In genomic region chr7:121397346-121397745, GRCh38 we compare ENCODE assay signal across 12 cellular contexts. TPM values are rescaled to one million over a fixed set of nuclear protein-coding genes. Genes with fewer than 3 reads are reported as not detected.
DNase-seq lines count a peak whose midpoint lies in the region; ATAC-seq and TF ChIP-seq lines count a peak whose summit lies in the region.
"Had no signal": no experiment of that assay in that cellular context is flagged by ENCODE, and none has a peak within 500 bp of the region (broad histone marks: within the 10 kb centered on the region; RNA-seq: fewer than 3 reads in every experiment).

No MANE protein-coding gene starts in this region.

- peaks cover 5% of the 10 kb centered on the region; the same call in 1 of the 2 replicates for H4K20me1 ChIP-seq in DOHH2 (ENCODE audit: control insufficient read depth, insufficient read depth, low read depth, low read length)

- no peak overlapping the region for H3K4ac ChIP-seq in mesenchymal stem cell (ENCODE audit: low read depth in 1 of 2, low read length in 2 of 2)

- H3K36me3 Mint-ChIP-seq in CD4-positive, CD25-positive, alpha-beta regulatory T cell = no peaks in the 10 kb centered on the region
- H3K36me3 Mint-ChIP-seq in activated B cell treated with CpG ODN at 0.5 μM for 24 hours (ENCODE audit: low read depth) = peaks cover 20% of the 10 kb centered on the region

- no peaks in the 10 kb centered on the region for H3K9me3 ChIP-seq in CD4-positive, CD25-positive, alpha-beta regulatory T cell (ENCODE audit: control insufficient read depth in 2 of 2, low read length in 2 of 2)
- H3K9me3 ChIP-seq in DOHH2 (ENCODE audit: control insufficient read depth, insufficient read depth, low read length) = no peaks in the 10 kb centered on the region
- H3K9me3 ChIP-seq in mesenchymal stem cell (ENCODE audit: control insufficient read depth, low read length) = peaks cover 6% of the 10 kb centered on the region
- no peaks in the 10 kb centered on the region for H3K9me3 ChIP-seq in esophagus squamous epithelium

- no peaks in the 10 kb centered on the region for H3K9me2 ChIP-seq in DOHH2 (replicated peaks; ENCODE audit: control insufficient read depth, low read length)

- POLR2A ChIA-PET in activated B cell treated with CpG ODN at 0.5 μM for 24 hours (lab: Charles Lee) = interaction anchor here (0.7 to 4.8 kb wide), 4 partner anchors 9 to 98 kb away, joined by 3 to 152 read pairs (median 60); no protein-coding TSS in a partner anchor

- H3K79me1 ChIP-seq in mesenchymal stem cell (replicated peaks; ENCODE audit: low read length, poor library complexity, severe bottlenecking) = no peaks in the 10 kb centered on the region

- H2BK12ac ChIP-seq in mesenchymal stem cell (ENCODE audit: low read length in 2 of 2) = no peak overlapping the region

- H3K36me3 ChIP-seq in CD4-positive, CD25-positive, alpha-beta regulatory T cell (ENCODE audit: control insufficient read depth, insufficient read depth, low read length) = no peaks in the 10 kb centered on the region
- H3K36me3 ChIP-seq in DOHH2 (ENCODE audit: control insufficient read depth, low read length) (peaks cover 32% of the 10 kb centered on the region), mesenchymal stem cell (ENCODE audit: control insufficient read depth in 1 of 2, insufficient read depth in 2 of 2, low read depth in 1 of 2, low read length in 2 of 2) (peaks cover 0 to 15% of the 10 kb centered on the region in 2 experiments), esophagus squamous epithelium (peaks cover 0 to 2% (median 0%) of the 10 kb centered on the region in 3 donors)
- H3K36me3 ChIP-seq: cardiac muscle cell had no signal

- peaks cover 42% of the 10 kb centered on the region for H3K79me2 ChIP-seq in DOHH2 (ENCODE audit: control insufficient read depth, low read length)

- no peaks in the 10 kb centered on the region for H3K27me3 ChIP-seq in CD4-positive, CD25-positive, alpha-beta regulatory T cell (ENCODE audit: control insufficient read depth, insufficient read depth, low read length)
- no peaks in the 10 kb centered on the region for H3K27me3 ChIP-seq in DOHH2 (ENCODE audit: control insufficient read depth, low read length)
- H3K27me3 ChIP-seq in mesenchymal stem cell (ENCODE audit: control insufficient read depth in 1 of 2, insufficient read depth in 1 of 2, low read length in 2 of 2) = no peaks in the 10 kb centered on the region
- no peaks in the 10 kb centered on the region for H3K27me3 ChIP-seq in esophagus squamous epithelium
- H3K27me3 ChIP-seq: cardiac muscle cell had no signal

- no peak for TF ChIP-seq CTCF in DOHH2 (IDR thresholded peaks at IDR 0.05; ENCODE audit: low read depth, low read length, poor library complexity, severe bottlenecking)
- TF ChIP-seq CTCF in activated B cell treated with CpG ODN at 0.5 μM for 24 hours (IDR thresholded peaks at IDR 0.05) = no peak
- TF ChIP-seq CTCF in esophagus squamous epithelium (IDR thresholded peaks at IDR 0.05) = no peak

- H2AFZ ChIP-seq in mesenchymal stem cell (ENCODE audit: low read depth, low read length) = no peak overlapping the region

- H3K18ac ChIP-seq in mesenchymal stem cell (ENCODE audit: low read depth in 1 of 2, low read length in 2 of 2) = no peak overlapping the region

- H3K4me2 ChIP-seq in DOHH2 (ENCODE audit: low read length) (peak overlapping the region; percentile 87; the same call in 1 of the 2 replicates), mesenchymal stem cell (ENCODE audit: low read length, poor library complexity, severe bottlenecking) (no peak overlapping the region)

- no peak overlapping the region for H2AK5ac ChIP-seq in mesenchymal stem cell (ENCODE audit: low read length, severe bottlenecking)

- no peak overlapping the region for H3K9ac ChIP-seq in mesenchymal stem cell (ENCODE audit: low read length)

- no peak overlapping the region for H3K27ac ChIP-seq in CD4-positive, CD25-positive, alpha-beta regulatory T cell (ENCODE audit: insufficient read depth, low read length, poor library complexity, severe bottlenecking)
- H3K27ac ChIP-seq in DOHH2 (ENCODE audit: low read depth, low read length) (no peak overlapping the region), mesenchymal stem cell (ENCODE audit: low read length, poor library complexity, severe bottlenecking) (peak overlapping the region; percentile 44), esophagus squamous epithelium (no peak overlapping the region)
- H3K27ac ChIP-seq: cardiac muscle cell had no signal

- peaks cover 19% of the 10 kb centered on the region for H3K4me1 ChIP-seq in CD4-positive, CD25-positive, alpha-beta regulatory T cell (ENCODE audit: control insufficient read depth, insufficient read depth, low read length, poor library complexity, severe bottlenecking)
- H3K4me1 ChIP-seq in DOHH2 (ENCODE audit: control insufficient read depth, low read length) = peaks cover 39% of the 10 kb centered on the region
- no peaks in the 10 kb centered on the region for H3K4me1 ChIP-seq in mesenchymal stem cell (ENCODE audit: control insufficient read depth, insufficient read depth, low read depth, low read length)
- peaks cover 3 to 26% (median 6%) of the 10 kb centered on the region in 3 donors for H3K4me1 ChIP-seq in esophagus squamous epithelium

- no peak overlapping the region for H2BK5ac ChIP-seq in mesenchymal stem cell (ENCODE audit: low read depth, low read length, poor library complexity, severe bottlenecking)

- no peak for DNase-seq in CD4-positive, CD25-positive, alpha-beta regulatory T cell
- DNase-seq in activated B cell treated with CpG ODN at 0.5 μM for 24 hours (no peak), mesenchymal stem cell (no peak), esophagus squamous epithelium (lab: John Stamatoyannopoulos, UW) (no peak), EL (no peak), hypothalamus (lab: John Stamatoyannopoulos, UW) (no peak)
- DNase-seq: activated T-cell treated with anti-CD3 and anti-CD28 coated beads, Interleukin-2, amount 50 U/mL, for 24 hours; stimulated activated naive CD4-positive, alpha-beta T cell had no signal

- H4K91ac ChIP-seq in mesenchymal stem cell (ENCODE audit: low read length) = no peak overlapping the region

- no peak for TF ChIP-seq POLR2A in esophagus squamous epithelium (IDR thresholded peaks at IDR 0.05)

- no peak for ATAC-seq in CD4-positive, CD25-positive, alpha-beta regulatory T cell (ENCODE audit: low read depth in 2 of 2)
- no peak for ATAC-seq in activated B cell treated with CpG ODN at 0.5 μM for 24 hours (ENCODE audit: low read depth)
- no peak for ATAC-seq in HG03135 (IDR thresholded peaks at IDR 0.05; ENCODE audit: unreplicated experiment)
- ATAC-seq: esophagus mucosa had no signal

- H4K8ac ChIP-seq in mesenchymal stem cell (ENCODE audit: low read length) = no peak overlapping the region

- peaks cover 5 to 29% (median 21%) of the 10 kb centered on the region in 4 donors for H3K4me1 Mint-ChIP-seq in CD4-positive, CD25-positive, alpha-beta regulatory T cell
- peaks cover 30% of the 10 kb centered on the region for H3K4me1 Mint-ChIP-seq in activated B cell treated with CpG ODN at 0.5 μM for 24 hours

- CTCF ChIA-PET in activated B cell treated with CpG ODN at 0.5 μM for 24 hours (lab: Charles Lee) = interaction anchor here (1.4 to 6.5 kb wide), 6 partner anchors 14 to 266 kb away, joined by 3 to 221 read pairs (median 6); no protein-coding TSS in a partner anchor

- no peak overlapping the region for H3K27ac Mint-ChIP-seq in CD4-positive, CD25-positive, alpha-beta regulatory T cell
- peak overlapping the region; percentile 18 for H3K27ac Mint-ChIP-seq in activated B cell treated with CpG ODN at 0.5 μM for 24 hours

- no peak overlapping the region for H2BK15ac ChIP-seq in mesenchymal stem cell (ENCODE audit: low read depth, poor library complexity, severe bottlenecking)

- H3F3A ChIP-seq in DOHH2 (ENCODE audit: control insufficient read depth, insufficient read depth) = peaks cover 4% of the 10 kb centered on the region; the same call in 1 of the 2 replicates

- H2BK120ac ChIP-seq in mesenchymal stem cell (ENCODE audit: low read depth, low read length) = no peak overlapping the region

- peak overlapping the region; percentile 39 to 89 (median 69) for H3K4me3 Mint-ChIP-seq in CD4-positive, CD25-positive, alpha-beta regulatory T cell
- H3K4me3 Mint-ChIP-seq in activated B cell treated with CpG ODN at 0.5 μM for 24 hours = no peak overlapping the region

- no peak overlapping the region for H3K23ac ChIP-seq in mesenchymal stem cell (ENCODE audit: low read length in 2 of 2)

- intact Hi-C loops in activated B cell treated with CpG ODN at 0.5 μM for 24 hours (cut with micrococcal nuclease) (loop anchor here (5.0 kb wide), 1 partner anchor 215 kb away; no protein-coding TSS in a partner anchor), esophagus squamous epithelium (cut with DNase I) (no loop called here)

- WGBS in mesenchymal stem cell = 100% methylated on average over 2 of the region's 3 CpGs
- WGBS in esophagus squamous epithelium, 2 donors = 95 to 96% methylated on average over 3 of the region's 3 CpGs

- no peak overlapping the region for H3K4me3 ChIP-seq in CD4-positive, CD25-positive, alpha-beta regulatory T cell (ENCODE audit: low read depth, low read length)
- H3K4me3 ChIP-seq in DOHH2 (ENCODE audit: low read length) = no peak overlapping the region
- H3K4me3 ChIP-seq in mesenchymal stem cell (ENCODE audit: insufficient read depth in 1 of 2, low read depth in 1 of 2, low read length in 2 of 2) = no peak overlapping the region
- H3K4me3 ChIP-seq in esophagus squamous epithelium = no peak overlapping the region

- no peak overlapping the region for H3K14ac ChIP-seq in mesenchymal stem cell (ENCODE audit: low read length in 2 of 2)

- H3K27me3 Mint-ChIP-seq in CD4-positive, CD25-positive, alpha-beta regulatory T cell = no peaks in the 10 kb centered on the region
- H3K27me3 Mint-ChIP-seq in activated B cell treated with CpG ODN at 0.5 μM for 24 hours = no peaks in the 10 kb centered on the region
- H3K27me3 Mint-ChIP-seq: activated T-cell treated with anti-CD3 and anti-CD28 coated beads, Interleukin-2, amount 50 U/mL, for 24 hours had no signal

- no peaks in the 10 kb centered on the region for H3K9me3 Mint-ChIP-seq in CD4-positive, CD25-positive, alpha-beta regulatory T cell
- peaks cover 6% of the 10 kb centered on the region for H3K9me3 Mint-ChIP-seq in activated B cell treated with CpG ODN at 0.5 μM for 24 hours

RNA-seq across cellular contexts. Expression of gene FAM3C, which starts 1.2 kb away (rescaled TPM):
- total RNA-seq in CD4-positive, CD25-positive, alpha-beta regulatory T cell = 13.1 TPM
- polyA plus RNA-seq in CD4-positive, CD25-positive, alpha-beta regulatory T cell = 1 to 10 TPM; 4.0 to 6.6 (median 5.1) TPM
- 54.8 and 59.3 TPM in 2 replicates for total RNA-seq in activated B cell treated with CpG ODN at 0.5 μM for 24 hours
- 63.2 TPM for polyA plus RNA-seq in mesenchymal stem cell (2013, experiment 1 of 2)
- 59.6 TPM for polyA plus RNA-seq in mesenchymal stem cell (2013, experiment 2 of 2)
- 10 to 100 TPM; 21.8 to 48.1 (median 45.8) TPM for total RNA-seq in esophagus squamous epithelium
